In genomic region chr19:2438178-2438577, GRCh38 we compare ENCODE assay signal across 3 cellular contexts.
A peak's percentile ranks its signal among the peaks of the same experiment; 100 is the strongest.
TF ChIP-seq lines count a peak whose summit lies in the region.

No MANE protein-coding gene starts in this region.

TF ChIP-seq in HepG2, 621 proteins besides CTCF, POLR2A, EP300 and RAD21:
- TF ChIP-seq DMAP1 (CRISPR knock-in tag; IDR thresholded peaks at IDR 0.05) (no peak), AGO2 (optimal IDR thresholded peaks at IDR 0.05; ENCODE audit: low read depth, low read length) (peak; percentile 66), RBFOX2 (IDR thresholded peaks at IDR 0.05; ENCODE audit: low read depth, low read length) (0 out of 2 replicates have a peak, but pooled peaks have one; percentile 15), RBM22 (optimal IDR thresholded peaks at IDR 0.05; ENCODE audit: low read length) (no peak), MXD3 (CRISPR knock-in tag; IDR thresholded peaks at IDR 0.05) (no peak)

TF ChIP-seq in H1, 55 proteins besides CTCF, POLR2A, EP300 and RAD21:
- TF ChIP-seq KDM4A (IDR thresholded peaks at IDR 0.05; ENCODE audit: low read depth, low read length, severe bottlenecking) (no peak), RBBP5 (IDR thresholded peaks at IDR 0.05; ENCODE audit: borderline replicate concordance, low read depth, low read length) (no peak), SP2 (IDR thresholded peaks at IDR 0.05; ENCODE audit: low read length) (no peak), EGR1 (IDR thresholded peaks at IDR 0.05; ENCODE audit: borderline replicate concordance, low read depth, low read length) (no peak), CHD1 (IDR thresholded peaks at IDR 0.05; ENCODE audit: low read depth, low read length) (no peak), SIX5 (IDR thresholded peaks at IDR 0.05; ENCODE audit: low read depth, low read length) (no peak), TEAD4 (IDR thresholded peaks at IDR 0.05; ENCODE audit: low read depth, low read length) (no peak), MAX (IDR thresholded peaks at IDR 0.05) (no peak)

TF ChIP-seq in SK-N-SH, 30 proteins besides CTCF, POLR2A, EP300 and RAD21:
- TF ChIP-seq USF1 (IDR thresholded peaks at IDR 0.05; ENCODE audit: borderline replicate concordance, low read depth) (no peak), TEAD4 (IDR thresholded peaks at IDR 0.05; ENCODE audit: borderline replicate concordance, insufficient read depth) (no peak), MAX (IDR thresholded peaks at IDR 0.05; ENCODE audit: low read depth) (no peak), REST (IDR thresholded peaks at IDR 0.05; ENCODE audit: low read depth, low read length) (no peak), EZH2phosphoT487 (IDR thresholded peaks at IDR 0.05; ENCODE audit: borderline replicate concordance, low read depth) (no peak), YY1 (IDR thresholded peaks at IDR 0.05; ENCODE audit: low read depth) (no peak)
